In the genomic region with DNA sequence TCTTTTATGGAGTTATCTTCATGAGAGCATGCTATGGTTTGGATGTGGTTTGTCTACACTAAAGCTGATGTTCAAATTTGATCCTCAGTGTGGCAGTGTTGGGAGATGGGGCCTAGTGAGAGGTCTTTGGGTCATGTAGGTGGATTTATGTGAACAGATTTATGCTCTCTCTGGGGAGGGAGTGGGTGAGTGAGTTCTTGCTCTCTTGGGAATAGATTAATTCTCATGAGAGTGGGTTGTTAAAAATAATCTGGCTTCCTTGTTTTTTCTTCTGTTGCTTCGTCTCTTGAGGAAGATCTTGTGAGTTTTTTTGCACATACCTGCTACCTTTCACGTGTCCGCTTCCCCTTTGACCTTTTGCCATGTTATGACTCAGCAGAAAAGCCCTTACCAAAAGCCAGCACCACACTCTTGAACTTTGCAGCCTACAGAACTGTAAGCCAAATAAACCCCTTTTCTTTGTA, we compare ENCODE assay signal across 10 cellular contexts. TPM values are rescaled to one million over a fixed set of nuclear protein-coding genes. Genes with fewer than 3 reads are reported as not detected.
DNase-seq lines count a peak whose midpoint lies in the region; ATAC-seq and TF ChIP-seq lines count a peak whose summit lies in the region.
"Had no signal": no experiment of that assay in that cellular context is flagged by ENCODE, and none has a peak within 500 bp of the region (broad histone marks: within the 10 kb centered on the region; RNA-seq: fewer than 3 reads in every experiment).

No MANE protein-coding gene starts in this region.

- no peak overlapping the region for H3K14ac ChIP-seq in IMR-90 (replicated peaks; ENCODE audit: low read depth, low read length)

- H3K79me1 ChIP-seq in IMR-90 (ENCODE audit: low read depth in 1 of 2, low read length in 2 of 2): peaks cover 26 to 52% of the 10 kb centered on the region in 2 experiments

- in situ Hi-C loops in IMR-90 (cut with MboI; ENCODE audit: low sequenced_read_pairs): no loop called here

- H4K20me1 ChIP-seq in IMR-90 (ENCODE audit: insufficient read depth, low read length) (no peaks in the 10 kb centered on the region), hepatocyte (ENCODE audit: insufficient read depth, poor library complexity, severe bottlenecking) (no peaks in the 10 kb centered on the region)

- no peak overlapping the region for H2AK9ac ChIP-seq in IMR-90 (replicated peaks; ENCODE audit: low read depth, low read length, poor library complexity)

- H3K4me2 ChIP-seq in IMR-90 (ENCODE audit: low read depth, low read length) (no peak overlapping the region), hepatocyte (no peak overlapping the region)

- no peak overlapping the region for H3K18ac ChIP-seq in IMR-90 (ENCODE audit: low read depth, low read length)

- no peak overlapping the region for H2AK5ac ChIP-seq in IMR-90 (ENCODE audit: low read depth, low read length)

- no peak overlapping the region for H4K5ac ChIP-seq in IMR-90 (ENCODE audit: low read depth, low read length)

- POLR2A ChIA-PET in IMR-90 (lab: Charles Lee; ENCODE audit: unreplicated experiment): no interaction called here

- H3K4me3 ChIP-seq in GM06990 (replicated peaks; ENCODE audit: low read depth, low read length): no peak overlapping the region
- no peak overlapping the region for H3K4me3 ChIP-seq in IMR-90 (ENCODE audit: insufficient read depth, low read depth, low read length)
- no peak overlapping the region for H3K4me3 ChIP-seq in fibroblast of pulmonary artery (replicated peaks; ENCODE audit: low read depth, low read length)
- no peak overlapping the region for H3K4me3 ChIP-seq in hepatocyte

- H3K27me3 Mint-ChIP-seq in activated T-cell treated with anti-CD3 and anti-CD28 coated beads, Interleukin-2, amount 50 U/mL, for 24 hours: no peaks in the 10 kb centered on the region

- H4K8ac ChIP-seq in IMR-90 (ENCODE audit: low read depth in 2 of 2, low read length in 2 of 2): no peak overlapping the region

- no peak overlapping the region for H4K91ac ChIP-seq in IMR-90 (ENCODE audit: insufficient read depth, low read depth, low read length)

- no peaks in the 10 kb centered on the region for H3K9me3 ChIP-seq in IMR-90 (ENCODE audit: control insufficient read depth, insufficient read depth, low read length)
- H3K9me3 ChIP-seq in hepatocyte (ENCODE audit: low read depth): no peaks in the 10 kb centered on the region

- H3K4me3 Mint-ChIP-seq in activated T-cell treated with anti-CD3 and anti-CD28 coated beads, Interleukin-2, amount 50 U/mL, for 24 hours: no peak overlapping the region

- no peak overlapping the region; the same call in 1 of the 2 replicates for H3K23ac ChIP-seq in IMR-90 (ENCODE audit: low read depth, low read length)

- H3K4ac ChIP-seq in IMR-90 (ENCODE audit: low read depth, low read length): 0 out of 2 replicates have a peak overlapping the region, but pooled peaks have one; percentile 55

- H2BK20ac ChIP-seq in IMR-90 (ENCODE audit: low read depth, low read length): no peak overlapping the region

- peaks cover 4% of the 10 kb centered on the region; the same call in 1 of the 2 replicates for H3K4me1 ChIP-seq in IMR-90 (ENCODE audit: control insufficient read depth, insufficient read depth, low read length)
- no peaks in the 10 kb centered on the region for H3K4me1 ChIP-seq in hepatocyte (ENCODE audit: insufficient read depth)

- no peaks in the 10 kb centered on the region for H3K9me3 Mint-ChIP-seq in activated T-cell treated with anti-CD3 and anti-CD28 coated beads, Interleukin-2, amount 50 U/mL, for 24 hours

- H3K9me1 ChIP-seq in IMR-90 (ENCODE audit: insufficient read depth, low read length): peaks cover 3% of the 10 kb centered on the region

- DNase-seq in GM06990 (ENCODE audit: extremely low read depth, insufficient read length) (peak; percentile 7), IMR-90 (no peak), fibroblast of pulmonary artery (ENCODE audit: low read depth) (no peak), HCEC 1CT (no peak), hepatocyte (ENCODE audit: low spot score) (no peak), anterior cingulate cortex (lab: John Stamatoyannopoulos, UW) (no peak)
- no peak for DNase-seq in activated T-cell treated with anti-CD3 and anti-CD28 coated beads, Interleukin-2, amount 50 U/mL, for 24 hours
- DNase-seq: NCI-H1048, T-helper 9 cell had no signal

- H3K4me1 Mint-ChIP-seq in activated T-cell treated with anti-CD3 and anti-CD28 coated beads, Interleukin-2, amount 50 U/mL, for 24 hours (ENCODE audit: low read depth): peaks cover 5% of the 10 kb centered on the region

- H3K27ac Mint-ChIP-seq in activated T-cell treated with anti-CD3 and anti-CD28 coated beads, Interleukin-2, amount 50 U/mL, for 24 hours: no peak overlapping the region

- TF ChIP-seq POLR2A in IMR-90 (IDR thresholded peaks at IDR 0.05; ENCODE audit: low read depth, low read length): no peak

- 80% methylated on average over 2 of the region's 3 CpGs; no CpG with 5 or more reads in 1 of the 2 experiments for WGBS in IMR-90 (ENCODE audit: extremely low coverage in 2 of 2, insufficient read length in 1 of 2), 2 experiments
- 77% methylated on average over 3 of the region's 3 CpGs for WGBS in hepatocyte (ENCODE audit: low lambda C conversion rate, missing lambda C conversion rate)

- H3K9ac ChIP-seq in IMR-90 (ENCODE audit: low read depth, low read length): no peak overlapping the region

- H2BK120ac ChIP-seq in IMR-90 (ENCODE audit: low read depth, low read length): no peak overlapping the region; the same call in 1 of the 2 replicates

- H2AFZ ChIP-seq in IMR-90 (replicated peaks; ENCODE audit: low read length, poor library complexity) (no peak overlapping the region), hepatocyte (no peak overlapping the region)

- no peak overlapping the region for H2BK15ac ChIP-seq in IMR-90 (ENCODE audit: low read depth, low read length)

- TF ChIP-seq RAD21 in IMR-90 (IDR thresholded peaks at IDR 0.05; ENCODE audit: low read length): no peak

- no peak overlapping the region for H2BK5ac ChIP-seq in IMR-90 (ENCODE audit: low read depth, low read length, poor library complexity, severe bottlenecking)

- H3K27me3 ChIP-seq in GM06990 (replicated peaks; ENCODE audit: control insufficient read depth, insufficient read depth, low read length): no peaks in the 10 kb centered on the region
- no peaks in the 10 kb centered on the region for H3K27me3 ChIP-seq in IMR-90 (ENCODE audit: control insufficient read depth, insufficient read depth, low read length)
- H3K27me3 ChIP-seq in hepatocyte: no peaks in the 10 kb centered on the region

- H3K79me2 ChIP-seq in hepatocyte: peaks cover 47% of the 10 kb centered on the region

- H3K36me3 ChIP-seq in GM06990 (ENCODE audit: control insufficient read depth, insufficient read depth, low read length): no peaks in the 10 kb centered on the region
- H3K36me3 ChIP-seq in IMR-90 (ENCODE audit: control insufficient read depth, insufficient read depth, low read length): no peaks in the 10 kb centered on the region
- H3K36me3 ChIP-seq in hepatocyte (replicated peaks; ENCODE audit: insufficient read depth, low read depth): no peaks in the 10 kb centered on the region

- CTCF ChIA-PET in IMR-90 (lab: Yijun Ruan, JAX): interaction anchor here (0.6 kb wide), 1 partner anchor 1612 kb away, joined by 4 read pairs; no protein-coding TSS in a partner anchor

- peaks cover 11% of the 10 kb centered on the region for H3K36me3 Mint-ChIP-seq in activated T-cell treated with anti-CD3 and anti-CD28 coated beads, Interleukin-2, amount 50 U/mL, for 24 hours (ENCODE audit: low read depth)

- no TSS peak for BruUV-seq in IMR-90 (replicated peaks; lab: Mats Ljungman, UMichigan)

- intact Hi-C loops in IMR-90 (cut with micrococcal nuclease): no loop called here

- H3K27ac ChIP-seq in IMR-90 (ENCODE audit: insufficient read depth, low read length) (no peak overlapping the region), hepatocyte (no peak overlapping the region)

- dilution Hi-C loops in IMR-90 (cut with HindIII; ENCODE audit: low sequenced_read_pairs, unreplicated experiment): no loop called here

- no peaks in the 10 kb centered on the region for H3K9me2 ChIP-seq in hepatocyte (replicated peaks; ENCODE audit: insufficient read depth)

- TF ChIP-seq CTCF in GM06990 (IDR thresholded peaks at IDR 0.05; ENCODE audit: insufficient read depth, low read length, poor library complexity, severe bottlenecking): peak; percentile 23
- TF ChIP-seq CTCF in IMR-90 (conservative IDR thresholded peaks at IDR 0.05; ENCODE audit: low read depth, low read length): 0 out of 2 replicates have a peak, but pooled peaks have one; percentile 3
- TF ChIP-seq CTCF in fibroblast of pulmonary artery (IDR thresholded peaks at IDR 0.05; ENCODE audit: low read length, missing control alignments): peak; percentile 1
- no peak for TF ChIP-seq CTCF in hepatocyte (IDR thresholded peaks at IDR 0.05; ENCODE audit: poor library complexity)

- no peak overlapping the region for H3K56ac ChIP-seq in IMR-90 (ENCODE audit: extremely low read depth, insufficient read depth, low read length)

- peak; percentile 69 for ATAC-seq in GM21619 (IDR thresholded peaks at IDR 0.05; ENCODE audit: unreplicated experiment)
- ATAC-seq in IMR-90 (ENCODE audit: low read depth): no peak

TF ChIP-seq in IMR-90, 13 proteins besides CTCF, POLR2A, EP300 and RAD21:
- TF ChIP-seq, protein P1, sequence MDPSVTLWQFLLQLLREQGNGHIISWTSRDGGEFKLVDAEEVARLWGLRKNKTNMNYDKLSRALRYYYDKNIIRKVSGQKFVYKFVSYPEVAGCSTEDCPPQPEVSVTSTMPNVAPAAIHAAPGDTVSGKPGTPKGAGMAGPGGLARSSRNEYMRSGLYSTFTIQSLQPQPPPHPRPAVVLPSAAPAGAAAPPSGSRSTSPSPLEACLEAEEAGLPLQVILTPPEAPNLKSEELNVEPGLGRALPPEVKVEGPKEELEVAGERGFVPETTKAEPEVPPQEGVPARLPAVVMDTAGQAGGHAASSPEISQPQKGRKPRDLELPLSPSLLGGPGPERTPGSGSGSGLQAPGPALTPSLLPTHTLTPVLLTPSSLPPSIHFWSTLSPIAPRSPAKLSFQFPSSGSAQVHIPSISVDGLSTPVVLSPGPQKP (IDR thresholded peaks at IDR 0.05; ENCODE audit: borderline replicate concordance, low read depth, low read length): no peak
- TF ChIP-seq MAFK (IDR thresholded peaks at IDR 0.05; ENCODE audit: low read depth, low read length) (0 out of 2 replicates have a peak, but pooled peaks have one; percentile 26), NFE2L2 (IDR thresholded peaks at IDR 0.05; ENCODE audit: low read depth, low read length) (peak; percentile 82)

RNA-seq across cellular contexts. Expression of a gene that starts 20.5 kb away (rescaled TPM):
- 58.6 and 59.7 TPM in 2 replicates for total RNA-seq in IMR-90 (2012; rRNA removed)
- polyA plus RNA-seq in IMR-90 (2012; rRNA removed): 22.9 and 28.1 TPM in 2 replicates
- polyA plus RNA-seq in IMR-90 (2012; cell fraction: cytosol; rRNA removed): 13.1 and 15.9 TPM in 2 replicates
- polyA plus RNA-seq in IMR-90 (2012; cell fraction: nucleus; rRNA removed; ENCODE audit: low replicate concordance): 5.7 and 19.6 TPM in 2 replicates
- 64.7 and 66.2 TPM in 2 replicates for total RNA-seq in hepatocyte
- polyA plus RNA-seq in hepatocyte: 50.6 and 57.2 TPM in 2 replicates

RNA-seq across cellular contexts. Expression of a gene that starts 49.4 kb away (rescaled TPM):
- total RNA-seq in IMR-90 (2012; rRNA removed): 82.1 and 133 TPM in 2 replicates
- 91.0 and 98.1 TPM in 2 replicates for polyA plus RNA-seq in IMR-90 (2012; rRNA removed)
- 53.4 and 67.4 TPM in 2 replicates for polyA plus RNA-seq in IMR-90 (2012; cell fraction: cytosol; rRNA removed)
- 31.4 and 54.0 TPM in 2 replicates for polyA plus RNA-seq in IMR-90 (2012; cell fraction: nucleus; rRNA removed; ENCODE audit: low replicate concordance)
- 133 and 154 TPM in 2 replicates for total RNA-seq in hepatocyte
- 198 and 202 TPM in 2 replicates for polyA plus RNA-seq in hepatocyte
